In genomic region chr20:63819224-63819917, GRCh38 we compare ENCODE assay signal across 9 cellular contexts. TPM values are rescaled to one million over a fixed set of nuclear protein-coding genes. Genes with fewer than 3 reads are reported as not detected.
A peak's percentile ranks its signal among the peaks of the same experiment; 100 is the strongest.
DNase-seq lines count a peak whose midpoint lies in the region; ATAC-seq and TF ChIP-seq lines count a peak whose summit lies in the region.
"Had no signal": no experiment of that assay in that cellular context is flagged by ENCODE, and none has a peak within 500 bp of the region (broad histone marks: within the 10 kb centered on the region; RNA-seq: fewer than 3 reads in every experiment).

No MANE protein-coding gene starts in this region.

- DNase-seq in BE2C = no peak
- peak; percentile 50 for DNase-seq in ecto neural progenitor cell (ENCODE audit: low spot score)
- peak in 2 of 3 donors; percentile 53 to 62 for DNase-seq in mucosa of descending colon
- no peak for DNase-seq in nucleus accumbens (lab: John Stamatoyannopoulos, UW)
- no peak for DNase-seq in thyroid gland
- no peak for DNase-seq in NCI-H82 (lab: John Stamatoyannopoulos, UW)
- DNase-seq: activated gamma-delta T cell had no signal

- no peaks in the 10 kb centered on the region for H3K4me1 ChIP-seq in BE2C
- peaks cover 5% of the 10 kb centered on the region for H3K4me1 ChIP-seq in Loucy (ENCODE audit: insufficient read depth, low read length, poor library complexity, severe bottlenecking)
- H3K4me1 ChIP-seq in mucosa of descending colon (ENCODE audit: low read depth) = peaks cover 4% of the 10 kb centered on the region
- H3K4me1 ChIP-seq in thyroid gland = peaks cover 0 to 5% of the 10 kb centered on the region in 2 donors

- H3K4me3 ChIP-seq in BE2C (ENCODE audit: low read depth, low read length) (0 out of 2 replicates have a peak overlapping the region, but pooled peaks have one; percentile 4), Loucy (ENCODE audit: low read length, poor library complexity, severe bottlenecking) (no peak overlapping the region), mucosa of descending colon (no peak overlapping the region), thyroid gland (replicated peaks in 1 of 3) (no peak overlapping the region)

- H3K27me3 ChIP-seq in BE2C = no peaks in the 10 kb centered on the region; the same call in 1 of the 2 replicates
- H3K27me3 ChIP-seq in Loucy (ENCODE audit: insufficient read depth, low read length, poor library complexity, severe bottlenecking) = no peaks in the 10 kb centered on the region
- H3K27me3 ChIP-seq in thyroid gland = no peaks in the 10 kb centered on the region

- H3K9me3 ChIP-seq in BE2C (no peaks in the 10 kb centered on the region), Loucy (ENCODE audit: insufficient read depth, low read depth, low read length) (no peaks in the 10 kb centered on the region), mucosa of descending colon (no peaks in the 10 kb centered on the region), thyroid gland (no peaks in the 10 kb centered on the region)

- TF ChIP-seq POLR2A in thyroid gland (IDR thresholded peaks at IDR 0.05) = no peak

- H3K27ac ChIP-seq in thyroid gland = peak overlapping the region in 1 of 3 donors; percentile 13

- no peaks in the 10 kb centered on the region for H3F3A ChIP-seq in Loucy (ENCODE audit: low read depth)

- 64 to 70% methylated on average over 23 to 24 of the region's 24 CpGs for WGBS in thyroid gland, 2 donors

- H3K4me2 ChIP-seq in Loucy (ENCODE audit: low read depth, low read length, poor library complexity, severe bottlenecking) = no peak overlapping the region

- intact Hi-C loops in mucosa of descending colon (cut with DNase I, micrococcal nuclease) = no loop called here
- intact Hi-C loops in thyroid gland (cut with DNase I) = no loop called here

- H4K20me1 ChIP-seq in Loucy (ENCODE audit: insufficient read depth, low read length, poor library complexity, severe bottlenecking) = no peaks in the 10 kb centered on the region

- TF ChIP-seq CTCF in BE2C (IDR thresholded peaks at IDR 0.05; ENCODE audit: low read depth, low read length) (peak; percentile 50), Loucy (conservative IDR thresholded peaks at IDR 0.05; ENCODE audit: low read length) (peak; percentile 46), mucosa of descending colon (IDR thresholded peaks at IDR 0.05) (no peak), thyroid gland (IDR thresholded peaks at IDR 0.05) (peak in 1 of 6 experiments; percentile 14)

- H3K79me2 ChIP-seq in Loucy (ENCODE audit: insufficient read depth, low read length) = no peaks in the 10 kb centered on the region

- no peak overlapping the region for H3K9ac ChIP-seq in Loucy (ENCODE audit: low read depth, low read length, poor library complexity, severe bottlenecking)

- H3K36me3 ChIP-seq in BE2C (no peaks in the 10 kb centered on the region), Loucy (ENCODE audit: insufficient read depth, low read length) (no peaks in the 10 kb centered on the region), mucosa of descending colon (ENCODE audit: low read depth) (no peaks in the 10 kb centered on the region), thyroid gland (no peaks in the 10 kb centered on the region)

- no peaks in the 10 kb centered on the region for H3K9me2 ChIP-seq in Loucy (replicated peaks; ENCODE audit: low read depth, low read length)

- no peak overlapping the region for H2AFZ ChIP-seq in Loucy (ENCODE audit: low read length)

- ATAC-seq in mucosa of descending colon (peak; percentile 70), HG02840 (IDR thresholded peaks at IDR 0.05; ENCODE audit: low FRiP score, unreplicated experiment) (no peak)

RNA-seq across cellular contexts. Expression of gene ZBTB46, which starts 11.7 kb away (rescaled TPM):
- 3.7 TPM for polyA plus RNA-seq in BE2C (2012; ENCODE audit: insufficient read depth, insufficient read length, low read depth)
- 1 to 10 TPM; 3.1 to 5.7 (median 3.3) TPM for total RNA-seq in mucosa of descending colon
- 10 to 100 TPM; 15.9 to 39.9 (median 27.7) TPM for total RNA-seq in thyroid gland

RNA-seq across cellular contexts. Expression of gene ABHD16B, which starts 41.9 kb away (rescaled TPM):
- 9.8 TPM for polyA plus RNA-seq in BE2C (2012; ENCODE audit: insufficient read depth, insufficient read length, low read depth)
- total RNA-seq in mucosa of descending colon (not detected), thyroid gland (not detected)

RNA-seq across cellular contexts. Expression of gene TPD52L2, which starts 45.7 kb away (rescaled TPM):
- polyA plus RNA-seq in BE2C (2012; ENCODE audit: insufficient read depth, insufficient read length, low read depth) = 173 TPM
- total RNA-seq in mucosa of descending colon (10 to 100 TPM; 48.7 to 71.7 (median 55.7) TPM), thyroid gland (10 to 100 TPM; 69.4 to 93.3 (median 89.6) TPM)

Comparison
In these comparisons a context has a peak if more than half of its experiments do, and no peak if none do; other contexts are left out.
1. DNase-seq: peak in ecto neural progenitor cell (single experiment) and mucosa of descending colon (2 of 3); none in BE2C (single experiment), nucleus accumbens (0 of 56), thyroid gland (0 of 2) and NCI-H82 (single experiment).